Comparison of ENCODE assay signal across 10 cellular contexts in the genomic region with DNA sequence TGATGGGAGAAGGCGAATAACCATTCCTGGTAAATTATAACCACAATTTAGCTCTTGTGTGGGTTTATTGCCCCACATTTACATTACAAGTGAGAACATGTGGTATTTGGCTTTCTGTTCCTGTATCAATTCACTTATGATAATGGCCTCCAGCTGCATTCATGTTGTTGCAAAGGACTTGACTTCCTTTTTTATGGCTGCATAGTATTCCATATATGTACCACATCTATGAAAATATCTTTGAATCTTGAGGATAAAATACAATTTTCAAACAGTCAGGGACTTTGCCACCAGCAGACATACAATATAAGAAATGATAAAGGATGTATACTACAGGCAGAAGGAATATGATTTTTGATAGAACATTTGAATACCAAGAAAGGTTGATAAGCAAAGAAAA.
"Had no signal": no experiment of that assay in that cellular context is flagged by ENCODE, and none has a peak within 500 bp of the region (broad histone marks: within the 10 kb centered on the region; RNA-seq: fewer than 3 reads in every experiment).

No MANE protein-coding gene starts in this region.

- H3K4me2 ChIP-seq: KMS-11 had no signal

- FAIRE-seq: HTR-8/SVneo had no signal

- H3K4me3 ChIP-seq: GM23248, HAP-1 had no signal

- H3K36me3 ChIP-seq: HAP-1 had no signal

- H3K9me3 ChIP-seq: HAP-1 had no signal

- H3K4me1 ChIP-seq: HAP-1 had no signal

- H2AFZ ChIP-seq: GM23248 had no signal

- DNase-seq: GM23248, GOT3, H7, IMR-90, Karpas-422, KBM-7 had no signal

- H3K27ac ChIP-seq: GM23248, KMS-11 had no signal

- H3K9ac ChIP-seq: GM23248, KMS-11 had no signal

- ATAC-seq: HCT116 had no signal
